Comparison of ENCODE assay signal across 28 cellular contexts in the genomic region with DNA sequence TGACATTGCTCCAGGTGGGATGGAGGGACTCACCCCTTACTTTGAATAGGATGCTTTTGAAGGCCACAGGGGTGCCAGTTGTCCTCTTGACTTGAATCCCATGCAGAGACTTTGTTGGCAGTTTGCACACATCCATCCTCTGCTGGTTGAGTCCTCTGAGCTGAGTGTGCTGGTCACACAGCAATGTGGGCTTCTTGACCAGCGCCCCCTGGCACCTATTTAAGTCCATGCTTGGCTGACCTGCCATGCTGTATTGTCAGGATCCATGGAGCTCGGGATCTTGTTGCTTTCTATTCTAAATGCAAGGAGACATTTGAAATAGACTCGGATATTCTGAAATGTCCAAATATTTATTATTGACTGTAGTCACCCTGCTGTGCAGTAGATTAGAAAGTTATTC. TPM values are rescaled to one million over a fixed set of nuclear protein-coding genes. Genes with fewer than 3 reads are reported as not detected.
DNase-seq lines count a peak whose midpoint lies in the region; ATAC-seq, FAIRE-seq and TF ChIP-seq lines count a peak whose summit lies in the region.
"Had no signal": no experiment of that assay in that cellular context is flagged by ENCODE, and none has a peak within 500 bp of the region (broad histone marks: within the 10 kb centered on the region; RNA-seq: fewer than 3 reads in every experiment).

No MANE protein-coding gene starts in this region.

- peaks cover 17% of the 10 kb centered on the region; the same call in 1 of the 2 replicates for H3K9me1 ChIP-seq in IMR-90 (ENCODE audit: insufficient read depth, low read length)

- no peak overlapping the region for H2AK9ac ChIP-seq in IMR-90 (replicated peaks; ENCODE audit: low read depth, low read length, poor library complexity)

- H3K79me2 ChIP-seq in mesendoderm (ENCODE audit: control insufficient read depth, insufficient read depth, low read length) = peaks cover 69% of the 10 kb centered on the region

- H3K4me1 ChIP-seq in A549 (no peaks in the 10 kb centered on the region), IMR-90 (ENCODE audit: control insufficient read depth, insufficient read depth, low read length) (peaks cover 5% of the 10 kb centered on the region), mesendoderm (ENCODE audit: control insufficient read depth, low read depth, low read length) (no peaks in the 10 kb centered on the region)

- H3K56ac ChIP-seq in IMR-90 (ENCODE audit: extremely low read depth, insufficient read depth, low read length) (no peak overlapping the region), mesendoderm (ENCODE audit: low read length) (no peak overlapping the region)

- DNase-seq in A549 (ENCODE audit: low read depth in 1 of 2, low spot score in 1 of 2) (peak in 1 of 2 experiments; percentile 26), IMR-90 (no peak), chondrocyte (ENCODE audit: low spot score) (no peak), mesendoderm (peak; percentile 53)
- no peak for DNase-seq in activated T-cell treated with anti-CD3 and anti-CD28 coated beads, Interleukin-2, amount 50 U/mL, for 4 hours
- no peak for DNase-seq in activated effector memory CD4-positive, alpha-beta T cell treated with anti-CD3 and anti-CD28 coated beads, Interleukin-2, amount 50 U/mL, for 16 hours
- DNase-seq: ACHN; activated CD4-positive, alpha-beta T cell treated with anti-CD3 and anti-CD28 coated beads, Interleukin-2, amount 10 ng/mL, durations not matched to agents 7 days and 5 days; activated T-cell treated with anti-CD3 and anti-CD28 coated beads, Interleukin-2, amount 50 U/mL, for 72 hours; anterior cingulate cortex; C1 segment of cervical spinal cord; Calu3; kidney; MG63; NCI-H1417 treated with DMSO at 0.1 percent for 48 hours; NCI-H524 treated with DMSO at 0.1 percent for 48 hours; occipital lobe; RPMI8226; stimulated activated CD4-positive, alpha-beta T cell treated with anti-CD3 and anti-CD28 coated beads, Interleukin-1b, Interleukin-23, amount 100 ng/mL, for 48 hours; upper lobe of right lung had no signal

- H4K8ac ChIP-seq in IMR-90 (ENCODE audit: low read depth in 2 of 2, low read length in 2 of 2) (no peak overlapping the region), mesendoderm (ENCODE audit: low read depth, low read length) (no peak overlapping the region)

- H3K4ac ChIP-seq in IMR-90 (ENCODE audit: low read depth, low read length) (no peak overlapping the region), mesendoderm (ENCODE audit: low read depth, low read length) (no peak overlapping the region)

- no peak for FAIRE-seq in A549 (lab: Jason Lieb, UNC)
- FAIRE-seq: endometrium, kidney had no signal

- H3K4me3 ChIP-seq in A549 (no peak overlapping the region), IMR-90 (ENCODE audit: insufficient read depth, low read depth, low read length) (no peak overlapping the region), mesendoderm (ENCODE audit: low read length) (no peak overlapping the region)
- H3K4me3 ChIP-seq: lung, MG63, skin epidermis, upper lobe of right lung had no signal

- peaks cover 94% of the 10 kb centered on the region for H4K20me1 ChIP-seq in IMR-90 (ENCODE audit: insufficient read depth, low read length)

- no peak for TF ChIP-seq CTCF in A549 (IDR thresholded peaks at IDR 0.05)
- 0 out of 2 replicates have a peak, but pooled peaks have one; percentile 1 for TF ChIP-seq CTCF in IMR-90 (conservative IDR thresholded peaks at IDR 0.05; ENCODE audit: low read depth, low read length)
- TF ChIP-seq CTCF in chondrocyte (IDR thresholded peaks at IDR 0.05) = peak; percentile 24

- ATAC-seq in A549 = peak; percentile 73 to 74; a peak in 5 of 6 replicates
- no peak for ATAC-seq in IMR-90 (ENCODE audit: low read depth)
- no peak for ATAC-seq in activated T-cell treated with anti-CD3 and anti-CD28 coated beads, Interleukin-2, amount 50 U/mL, for 4 hours
- no peak for ATAC-seq in GM21515 (IDR thresholded peaks at IDR 0.05; ENCODE audit: unreplicated experiment)
- ATAC-seq in GM21825 (IDR thresholded peaks at IDR 0.05; ENCODE audit: unreplicated experiment) = no peak
- ATAC-seq: activated T-cell treated with anti-CD3 and anti-CD28 coated beads, Interleukin-2, amount 50 U/mL, for 72 hours; upper lobe of right lung had no signal

- no peak overlapping the region for H3K23ac ChIP-seq in IMR-90 (ENCODE audit: low read depth, low read length)
- H3K23ac ChIP-seq in mesendoderm (ENCODE audit: low read length) = no peak overlapping the region

- H3K9me3 ChIP-seq in A549 (no peaks in the 10 kb centered on the region; the same call in 2 of the 3 replicates), IMR-90 (ENCODE audit: control insufficient read depth, insufficient read depth, low read length) (peaks cover 3% of the 10 kb centered on the region)
- H3K9me3 ChIP-seq: upper lobe of right lung had no signal

- H3K36me3 ChIP-seq in IMR-90 (ENCODE audit: control insufficient read depth, insufficient read depth, low read length) (peaks cover 20% of the 10 kb centered on the region), mesendoderm (ENCODE audit: control insufficient read depth, insufficient read depth, low read length) (peaks cover 3% of the 10 kb centered on the region)

- H3K18ac ChIP-seq in IMR-90 (ENCODE audit: low read depth, low read length) = no peak overlapping the region
- H3K18ac ChIP-seq in mesendoderm (ENCODE audit: low read length) = no peak overlapping the region

- H3K79me1 ChIP-seq in IMR-90 (ENCODE audit: low read depth in 1 of 2, low read length in 2 of 2) (peaks cover 6 to 67% of the 10 kb centered on the region in 2 experiments; a peak in 3 of 4 replicates), mesendoderm (ENCODE audit: low read length) (peaks cover 26% of the 10 kb centered on the region)

- H3K9ac ChIP-seq in IMR-90 (ENCODE audit: low read depth, low read length) (no peak overlapping the region), mesendoderm (ENCODE audit: low read length) (no peak overlapping the region)

- TF ChIP-seq RAD21 in A549 (conservative IDR thresholded peaks at IDR 0.05 in 1 of 2, IDR thresholded peaks at IDR 0.05 in 1 of 2) (no peak), IMR-90 (IDR thresholded peaks at IDR 0.05; ENCODE audit: low read length) (no peak)

- POLR2A ChIA-PET in A549 (lab: Yijun Ruan, JAX) (no interaction called here), IMR-90 (lab: Charles Lee; ENCODE audit: unreplicated experiment) (no interaction called here)

- H2AK5ac ChIP-seq in IMR-90 (ENCODE audit: low read depth, low read length) (no peak overlapping the region), mesendoderm (ENCODE audit: low read length) (no peak overlapping the region)

- in situ Hi-C loops in IMR-90 (cut with MboI; ENCODE audit: low sequenced_read_pairs) = no loop called here

- H2BK120ac ChIP-seq in IMR-90 (ENCODE audit: low read depth, low read length) (no peak overlapping the region), mesendoderm (ENCODE audit: low read depth, low read length) (no peak overlapping the region)

- H3K27me3 Mint-ChIP-seq in chondrocyte (ENCODE audit: low read depth) = no peaks in the 10 kb centered on the region
- H3K27me3 Mint-ChIP-seq in activated T-cell treated with anti-CD3 and anti-CD28 coated beads, Interleukin-2, amount 50 U/mL, for 4 hours (ENCODE audit: low read depth) = no peaks in the 10 kb centered on the region
- H3K27me3 Mint-ChIP-seq: activated CD4-positive, alpha-beta T cell treated with anti-CD3 and anti-CD28 coated beads, Interleukin-2, amount 10 ng/mL, durations not matched to agents 7 days and 5 days; activated naive CD4-positive, alpha-beta T cell treated with anti-CD3 and anti-CD28 coated beads, Interleukin-2, amount 50 U/mL, for 24 hours had no signal

- no TSS peak for BruUV-seq in IMR-90 (replicated peaks; lab: Mats Ljungman, UMichigan)

- no peak overlapping the region for H4K91ac ChIP-seq in IMR-90 (ENCODE audit: insufficient read depth, low read depth, low read length)

- no peak overlapping the region for H2AFZ ChIP-seq in IMR-90 (replicated peaks; ENCODE audit: low read length, poor library complexity)

- no peak for TF ChIP-seq POLR2A in A549 (IDR thresholded peaks at IDR 0.05; ENCODE audit: low read length)
- no peak for TF ChIP-seq POLR2A in IMR-90 (IDR thresholded peaks at IDR 0.05; ENCODE audit: low read depth, low read length)

- no peak overlapping the region for H3K4me2 ChIP-seq in A549
- no peak overlapping the region for H3K4me2 ChIP-seq in IMR-90 (ENCODE audit: low read depth, low read length)
- H3K4me2 ChIP-seq in mesendoderm (ENCODE audit: low read length) = no peak overlapping the region

- no peak overlapping the region for H2BK15ac ChIP-seq in IMR-90 (ENCODE audit: low read depth, low read length)
- H2BK15ac ChIP-seq in mesendoderm (replicated peaks; ENCODE audit: low read depth) = no peak overlapping the region

- H4K5ac ChIP-seq in IMR-90 (ENCODE audit: low read depth, low read length) (no peak overlapping the region), mesendoderm (ENCODE audit: low read length) (no peak overlapping the region)

- peaks cover 8% of the 10 kb centered on the region for H3K36me3 Mint-ChIP-seq in chondrocyte (ENCODE audit: low read depth)
- peaks cover 35% of the 10 kb centered on the region for H3K36me3 Mint-ChIP-seq in activated T-cell treated with anti-CD3 and anti-CD28 coated beads, Interleukin-2, amount 50 U/mL, for 4 hours (ENCODE audit: insufficient read depth)

- H2BK20ac ChIP-seq in IMR-90 (ENCODE audit: low read depth, low read length) = no peak overlapping the region

- dilution Hi-C loops in IMR-90 (cut with HindIII; ENCODE audit: low sequenced_read_pairs, unreplicated experiment) = no loop called here

- intact Hi-C loops in IMR-90 (cut with micrococcal nuclease) = no loop called here

- no peak overlapping the region for H3K14ac ChIP-seq in IMR-90 (replicated peaks; ENCODE audit: low read depth, low read length)

- H3K4me1 Mint-ChIP-seq in chondrocyte (ENCODE audit: low read depth) = peaks cover 31% of the 10 kb centered on the region
- H3K4me1 Mint-ChIP-seq in activated T-cell treated with anti-CD3 and anti-CD28 coated beads, Interleukin-2, amount 50 U/mL, for 4 hours (ENCODE audit: low read depth) = peaks cover 48% of the 10 kb centered on the region

- TF ChIP-seq EP300 in A549 (IDR thresholded peaks at IDR 0.05) = no peak

- H3K27ac Mint-ChIP-seq in chondrocyte (ENCODE audit: unreplicated experiment) = no peak overlapping the region
- H3K27ac Mint-ChIP-seq: activated CD4-positive, alpha-beta T cell treated with anti-CD3 and anti-CD28 coated beads, Interleukin-2, amount 10 ng/mL, durations not matched to agents 7 days and 5 days; activated naive CD4-positive, alpha-beta T cell treated with anti-CD3 and anti-CD28 coated beads, Interleukin-2, amount 50 U/mL, for 24 hours; activated T-cell treated with anti-CD3 and anti-CD28 coated beads, Interleukin-2, amount 50 U/mL, for 72 hours; T-helper 2 cell treated with Interferon-gamma antibody and Interleukin-4, amounts not matched to agents 5 μg/mL and 100 μg/mL, for 36 hours had no signal

- H2BK5ac ChIP-seq in IMR-90 (ENCODE audit: low read depth, low read length, poor library complexity, severe bottlenecking) (no peak overlapping the region), mesendoderm (ENCODE audit: low read length) (no peak overlapping the region)

- H3K27me3 ChIP-seq in IMR-90 (ENCODE audit: control insufficient read depth, insufficient read depth, low read length) (no peaks in the 10 kb centered on the region), mesendoderm (ENCODE audit: insufficient read depth, low read length, poor library complexity) (no peaks in the 10 kb centered on the region)
- H3K27me3 ChIP-seq: MG63, upper lobe of right lung had no signal

- H3K27ac ChIP-seq in A549 = no peak overlapping the region
- no peak overlapping the region for H3K27ac ChIP-seq in IMR-90 (ENCODE audit: insufficient read depth, low read length)
- H3K27ac ChIP-seq in mesendoderm (ENCODE audit: low read depth, low read length) = no peak overlapping the region
- H3K27ac ChIP-seq: skin epidermis, upper lobe of right lung, VCaP had no signal

- WGBS in A549 (ENCODE audit: missing lambda C conversion rate) = 94% methylated on average over 3 of the region's 3 CpGs
- 100% methylated on average over 1 of the region's 3 CpGs; no CpG with 5 or more reads in 1 of the 2 experiments for WGBS in IMR-90 (ENCODE audit: extremely low coverage in 2 of 2, insufficient read length in 1 of 2), 2 experiments
- no CpG with 5 or more reads among the region's 3 CpGs for WGBS in mesendoderm (ENCODE audit: extremely low coverage, insufficient coverage, low lambda C conversion rate)

- H3K4me3 Mint-ChIP-seq in chondrocyte (ENCODE audit: unreplicated experiment) = no peak overlapping the region
- no peak overlapping the region for H3K4me3 Mint-ChIP-seq in activated T-cell treated with anti-CD3 and anti-CD28 coated beads, Interleukin-2, amount 50 U/mL, for 4 hours
- H3K4me3 Mint-ChIP-seq: activated CD4-positive, alpha-beta T cell treated with anti-CD3 and anti-CD28 coated beads, Interleukin-2, amount 10 ng/mL, durations not matched to agents 7 days and 5 days; activated naive CD4-positive, alpha-beta T cell treated with anti-CD3 and anti-CD28 coated beads, Interleukin-2, amount 50 U/mL, for 24 hours; activated T-cell treated with anti-CD3 and anti-CD28 coated beads, Interleukin-2, amount 50 U/mL, for 72 hours; T-helper 2 cell treated with Interferon-gamma antibody and Interleukin-4, amounts not matched to agents 5 μg/mL and 100 μg/mL, for 36 hours had no signal

- CTCF ChIA-PET in A549 (lab: Yijun Ruan, JAX) = interaction anchor here (0.6 to 2.3 kb wide), 5 partner anchors 9 to 111 kb away, joined by 3 to 11 read pairs (median 3); no protein-coding TSS in a partner anchor
- CTCF ChIA-PET in IMR-90 (lab: Yijun Ruan, JAX) = interaction anchor here (0.6 to 1.6 kb wide), 6 partner anchors 9 to 127 kb away, joined by 3 to 6 read pairs (median 3); no protein-coding TSS in a partner anchor

- no peaks in the 10 kb centered on the region for H3K9me3 Mint-ChIP-seq in chondrocyte (ENCODE audit: low read depth)
- no peaks in the 10 kb centered on the region for H3K9me3 Mint-ChIP-seq in activated T-cell treated with anti-CD3 and anti-CD28 coated beads, Interleukin-2, amount 50 U/mL, for 4 hours
- H3K9me3 Mint-ChIP-seq: activated naive CD4-positive, alpha-beta T cell treated with anti-CD3 and anti-CD28 coated beads, Interleukin-2, amount 50 U/mL, for 24 hours; activated T-cell treated with anti-CD3 and anti-CD28 coated beads, Interleukin-2, amount 50 U/mL, for 72 hours had no signal

RNA-seq across cellular contexts. Expression of gene RAB7A, which starts 19.8 kb away (rescaled TPM):
- 160 and 191 TPM in 2 replicates for polyA plus RNA-seq in A549 (2011; rRNA removed)
- polyA plus RNA-seq in A549 (2012; cell fraction: cytosol; rRNA removed) = 138 and 141 TPM in 2 replicates
- 44.2 and 65.1 TPM in 2 replicates for polyA plus RNA-seq in A549 (2012; cell fraction: nucleus; rRNA removed)
- polyA plus RNA-seq in A549 (2017; fragmentation: RNase III; extraction: RNeasy Plus Mini Kit Qiagen cat#74134 plus additional on column Dnase treatment) = 124 to 137 TPM (median 126 TPM) in 3 replicates
- 86.3 and 92.2 TPM in 2 replicates for polyA minus RNA-seq in A549 (2011; rRNA and poly(A)+ RNA removed)
- total RNA-seq in IMR-90 (2012; rRNA removed) = 57.0 and 65.3 TPM in 2 replicates
- polyA plus RNA-seq in IMR-90 (2012; rRNA removed) = 240 TPM in 2 replicates
- polyA plus RNA-seq in IMR-90 (2012; cell fraction: cytosol; rRNA removed) = 115 and 146 TPM in 2 replicates
- polyA plus RNA-seq in IMR-90 (2012; cell fraction: nucleus; rRNA removed; ENCODE audit: low replicate concordance) = 24.1 and 76.0 TPM in 2 replicates
- total RNA-seq in chondrocyte = 204 to 231 TPM (median 216 TPM) in 3 replicates
- 203 TPM for polyA plus RNA-seq in mesendoderm (2013, experiment 1 of 2)
- polyA plus RNA-seq in mesendoderm (2013, experiment 2 of 2) = 209 TPM
- 100 to 1,000 TPM; 358 to 449 (median 407) TPM for total RNA-seq in activated T-cell treated with anti-CD3 and anti-CD28 coated beads, Interleukin-2, amount 50 U/mL, for 4 hours

Comparison
In these comparisons a context has a peak if more than half of its experiments do, and no peak if none do; other contexts are left out.
1. ATAC-seq: peak in A549 (2 of 2); none in IMR-90 (single experiment), activated T-cell treated with anti-CD3 and anti-CD28 coated beads, Interleukin-2, amount 50 U/mL, for 4 hours (0 of 2), GM21515 (single experiment) and GM21825 (single experiment).